In the genomic region with DNA sequence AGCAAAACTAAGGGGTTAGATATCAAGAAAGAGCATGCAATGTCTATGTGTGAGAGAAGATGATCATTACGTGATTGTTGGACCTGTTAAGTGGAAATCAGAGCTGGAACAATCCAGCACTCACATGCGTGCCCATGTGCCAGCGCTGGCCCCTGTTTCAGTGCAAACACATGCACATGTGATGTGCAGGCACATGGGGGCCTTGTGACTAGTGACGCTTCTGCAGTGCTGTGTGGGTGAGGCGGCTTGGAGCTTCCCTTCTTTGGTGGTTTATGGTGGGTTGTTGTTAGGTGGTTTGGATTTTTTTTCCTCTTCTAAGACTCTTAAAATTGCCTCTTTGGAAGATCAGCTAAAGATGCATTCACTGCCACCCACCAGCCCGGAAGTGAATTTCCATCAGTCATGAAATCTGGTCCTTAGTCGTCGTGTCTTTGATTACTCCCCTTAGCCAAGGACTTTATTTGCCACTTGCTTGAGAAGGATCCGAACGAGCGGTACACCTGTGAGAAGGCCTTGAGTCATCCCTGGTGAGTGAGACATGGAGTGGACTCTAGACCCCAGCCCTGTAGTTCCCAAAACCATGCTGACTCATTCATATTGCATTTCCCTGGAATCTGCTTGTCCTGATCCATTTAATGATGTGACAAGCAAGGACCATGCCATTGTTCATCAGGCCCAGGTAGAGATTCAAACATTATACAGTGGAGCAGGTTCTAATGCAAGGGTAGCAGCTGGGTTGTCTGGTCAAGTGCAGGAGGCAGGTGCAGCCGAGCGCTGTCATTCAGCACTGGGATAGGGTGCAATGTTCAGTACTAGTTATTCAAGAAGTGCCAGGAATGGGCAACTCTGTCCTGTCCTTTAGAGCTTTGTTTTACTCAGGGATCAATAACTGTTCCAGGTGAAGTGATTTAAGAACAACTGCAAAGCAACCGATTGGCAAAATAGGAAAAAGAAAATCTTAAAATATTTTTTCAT, we compare ENCODE assay signal across 21 cellular contexts. TPM values are rescaled to one million over a fixed set of nuclear protein-coding genes. Genes with fewer than 3 reads are reported as not detected.
A peak's percentile ranks its signal among the peaks of the same experiment; 100 is the strongest.
DNase-seq lines count a peak whose midpoint lies in the region; ATAC-seq, FAIRE-seq and TF ChIP-seq lines count a peak whose summit lies in the region.
"Had no signal": no experiment of that assay in that cellular context is flagged by ENCODE, and none has a peak within 500 bp of the region (broad histone marks: within the 10 kb centered on the region; RNA-seq: fewer than 3 reads in every experiment).

No MANE protein-coding gene starts in this region.

- H3K4me1 Mint-ChIP-seq in CD8-positive, alpha-beta T cell (ENCODE audit: low read depth), result no peaks in the 10 kb centered on the region
- H3K4me1 Mint-ChIP-seq: activated T-helper 17 cell treated with anti-CD3 and anti-CD28 coated beads, Interleukin-2, amount 50 U/mL, for 72 hours; neural crest cell had no signal

- H3K27me3 ChIP-seq in right atrium auricular region (no peaks in the 10 kb centered on the region), right lobe of liver (no peaks in the 10 kb centered on the region)
- H3K27me3 ChIP-seq in CD8-positive, alpha-beta T cell (ENCODE audit: insufficient read depth, low read length), result no peaks in the 10 kb centered on the region
- H3K27me3 ChIP-seq: BLaER1 treated with 17β-estradiol and CSF1 and Interleukin-3, amounts not matched to agents 10 nM and 100 nM; gastroesophageal sphincter had no signal

- no peaks in the 10 kb centered on the region for H3K4me1 ChIP-seq in right atrium auricular region
- H3K4me1 ChIP-seq in right lobe of liver, result no peaks in the 10 kb centered on the region
- H3K4me1 ChIP-seq in CD8-positive, alpha-beta T cell (ENCODE audit: insufficient read depth, low read length), result no peaks in the 10 kb centered on the region
- H3K4me1 ChIP-seq in kidney (ENCODE audit: control insufficient read depth in 1 of 2, insufficient read depth in 1 of 2, low read depth in 1 of 2, low read length in 2 of 2), result no peaks in the 10 kb centered on the region
- H3K4me1 ChIP-seq: gastroesophageal sphincter, SJCRH30 had no signal

- no peak overlapping the region for H3K9ac ChIP-seq in kidney (ENCODE audit: low read length in 2 of 2)
- H3K9ac ChIP-seq: BLaER1 treated with 17β-estradiol and CSF1 and Interleukin-3, amounts not matched to agents 10 nM and 100 nM had no signal

- no peaks in the 10 kb centered on the region for H3K9me3 Mint-ChIP-seq in CD8-positive, alpha-beta T cell
- H3K9me3 Mint-ChIP-seq: activated T-helper 17 cell treated with anti-CD3 and anti-CD28 coated beads, Interleukin-2, amount 50 U/mL, for 72 hours; neural crest cell; T-helper 1 cell treated with Interleukin-12 subunit alpha and Interleukin-12 subunit beta and Interleukin-4 antibody, amounts not matched to agents 30 μg/mL and 1 μg/mL, for 36 hours had no signal

- WGBS in right lobe of liver (ENCODE audit: insufficient coverage, low coverage, low lambda C conversion rate, missing lambda C conversion rate), result 72% methylated on average over 13 of the region's 14 CpGs

- no peaks in the 10 kb centered on the region for H3K36me3 Mint-ChIP-seq in CD8-positive, alpha-beta T cell

- DNase-seq in left ventricle myocardium superior (no peak), right atrium auricular region (ENCODE audit: low spot score) (no peak), right lobe of liver (no peak), urothelium cell line (ENCODE audit: low spot score) (peak; percentile 30), DMS 273 treated with DMSO at 0.1 percent for 48 hours (lab: John Stamatoyannopoulos, UW) (no peak), kidney (no peak)
- no peak for DNase-seq in CD8-positive, alpha-beta T cell
- DNase-seq: activated CD4-positive, alpha-beta T cell treated with anti-CD3 and anti-CD28 coated beads, Interleukin-2, amount 50 U/mL, for 1 hour; GDM1; KBM-7; NCI-H1694 treated with DMSO at 0.1 percent for 48 hours; NCI-H2227 treated with DMSO at 0.1 percent for 48 hours; SJCRH30 had no signal

- H3K27me3 Mint-ChIP-seq in CD8-positive, alpha-beta T cell (ENCODE audit: low read depth), result peaks cover 3% of the 10 kb centered on the region
- H3K27me3 Mint-ChIP-seq: activated T-helper 17 cell treated with anti-CD3 and anti-CD28 coated beads, Interleukin-2, amount 50 U/mL, for 72 hours had no signal

- H3K27ac Mint-ChIP-seq in CD8-positive, alpha-beta T cell, result no peak overlapping the region
- H3K27ac Mint-ChIP-seq: activated T-helper 17 cell treated with anti-CD3 and anti-CD28 coated beads, Interleukin-2, amount 50 U/mL, for 72 hours; T-helper 1 cell treated with Interleukin-12 subunit alpha and Interleukin-12 subunit beta and Interleukin-4 antibody, amounts not matched to agents 30 μg/mL and 1 μg/mL, for 36 hours had no signal

- H3K36me3 ChIP-seq in right atrium auricular region (no peaks in the 10 kb centered on the region), right lobe of liver (no peaks in the 10 kb centered on the region), kidney (ENCODE audit: control insufficient read depth in 1 of 2, insufficient read depth in 2 of 2, low read length in 2 of 2) (no peaks in the 10 kb centered on the region)
- H3K36me3 ChIP-seq in CD8-positive, alpha-beta T cell (ENCODE audit: insufficient read depth, low read length), result no peaks in the 10 kb centered on the region
- H3K36me3 ChIP-seq: gastroesophageal sphincter had no signal

- no peak for TF ChIP-seq POLR2A in right lobe of liver (IDR thresholded peaks at IDR 0.05)

- H3K27ac ChIP-seq in right atrium auricular region, result no peak overlapping the region
- H3K27ac ChIP-seq in cingulate gyrus (ENCODE audit: low read depth, low read length), result peak overlapping the region; percentile 70
- no peak overlapping the region for H3K27ac ChIP-seq in right lobe of liver
- no peak overlapping the region for H3K27ac ChIP-seq in CD8-positive, alpha-beta T cell (ENCODE audit: low read depth, low read length)
- no peak overlapping the region for H3K27ac ChIP-seq in kidney (ENCODE audit: low read depth in 2 of 2, low read length in 2 of 2)
- H3K27ac ChIP-seq: gastroesophageal sphincter, SJCRH30 had no signal

- FAIRE-seq in urothelium cell line (lab: Jason Lieb, UNC) (peak; percentile 13), kidney (lab: Jason Lieb, UNC) (no peak)

- CTCF ChIA-PET in CD8-positive, alpha-beta T cell (lab: Charles Lee), result interaction anchor here (1.0 to 1.5 kb wide), 5 partner anchors 9 to 82 kb away, joined by 3 to 6 read pairs (median 5); no protein-coding TSS in a partner anchor

- POLR2A ChIA-PET in CD8-positive, alpha-beta T cell (lab: Charles Lee), result no interaction called here

- TF ChIP-seq CTCF in right atrium auricular region (IDR thresholded peaks at IDR 0.05), result no peak
- TF ChIP-seq CTCF in right lobe of liver (IDR thresholded peaks at IDR 0.05), result no peak
- no peak for TF ChIP-seq CTCF in CD8-positive, alpha-beta T cell (IDR thresholded peaks at IDR 0.05)
- no peak for TF ChIP-seq CTCF in kidney (IDR thresholded peaks at IDR 0.05; ENCODE audit: borderline replicate concordance, extremely low read depth, insufficient read depth)

- intact Hi-C loops in left ventricle myocardium superior (cut with micrococcal nuclease) (no loop called here), right lobe of liver (cut with DNase I) (no loop called here), kidney (cut with DNase I) (no loop called here)
- intact Hi-C loops in CD8-positive, alpha-beta T cell (cut with DNase I, micrococcal nuclease), result no loop called here

- no peaks in the 10 kb centered on the region for H3K9me3 ChIP-seq in right atrium auricular region
- no peaks in the 10 kb centered on the region for H3K9me3 ChIP-seq in right lobe of liver
- H3K9me3 ChIP-seq in CD8-positive, alpha-beta T cell (ENCODE audit: low read length), result no peaks in the 10 kb centered on the region
- H3K9me3 ChIP-seq in kidney (ENCODE audit: control insufficient read depth in 1 of 2, low read length in 2 of 2), result no peaks in the 10 kb centered on the region
- H3K9me3 ChIP-seq: BLaER1 treated with 17β-estradiol and CSF1 and Interleukin-3, amounts not matched to agents 10 nM and 100 nM; gastroesophageal sphincter; SJCRH30 had no signal

- H3K4me3 ChIP-seq in right atrium auricular region (no peak overlapping the region), right lobe of liver (no peak overlapping the region), kidney (ENCODE audit: low read length in 2 of 2) (no peak overlapping the region)
- H3K4me3 ChIP-seq in CD8-positive, alpha-beta T cell (ENCODE audit: low read depth, low read length), result no peak overlapping the region
- H3K4me3 ChIP-seq: BLaER1 treated with 17β-estradiol and CSF1 and Interleukin-3, amounts not matched to agents 10 nM and 100 nM; gastroesophageal sphincter; SJCRH30 had no signal

- no peak overlapping the region for H3K4me3 Mint-ChIP-seq in CD8-positive, alpha-beta T cell
- H3K4me3 Mint-ChIP-seq: activated T-helper 17 cell treated with anti-CD3 and anti-CD28 coated beads, Interleukin-2, amount 50 U/mL, for 72 hours; neural crest cell; T-helper 1 cell treated with Interleukin-12 subunit alpha and Interleukin-12 subunit beta and Interleukin-4 antibody, amounts not matched to agents 30 μg/mL and 1 μg/mL, for 36 hours had no signal

- ATAC-seq in left ventricle myocardium superior (peak; percentile 27), right lobe of liver (peak; percentile 54 to 74 (median 66))
- no peak for ATAC-seq in CD8-positive, alpha-beta T cell
- ATAC-seq: activated T-helper 17 cell treated with anti-CD3 and anti-CD28 coated beads, Interleukin-2, amount 50 U/mL, for 72 hours; gastroesophageal sphincter had no signal

RNA-seq across cellular contexts. Expression of a gene that starts 26.2 kb away (rescaled TPM):
- total RNA-seq in left ventricle myocardium superior (not detected), right atrium auricular region (under 1 TPM in 1 of 2 donors, not detected in 1; 0.28 TPM), right lobe of liver (under 1 TPM in 4 of 6 experiments, not detected in 2; 0.17 to 0.80 (median 0.37) TPM), kidney (1.4 TPM)
- not detected for total RNA-seq in CD8-positive, alpha-beta T cell
- 5.5 TPM for polyA plus RNA-seq in kidney (ENCODE audit: insufficient read depth, low read depth, low replicate concordance)
- total RNA-seq: H4, pulmonary artery endothelial cell, SJCRH30 had no signal

RNA-seq across cellular contexts. Expression of a gene that starts 42.5 kb away (rescaled TPM):
- total RNA-seq in left ventricle myocardium superior (5.2 TPM), right atrium auricular region (10 to 100 TPM in 1 of 2 donors, 1 to 10 TPM in 1; 4.7 to 11.1 TPM), right lobe of liver (10 to 100 TPM in 1 of 6 experiments, 1 to 10 TPM in 5; 5.0 to 14.6 (median 8.4) TPM), kidney (59.7 TPM)
- total RNA-seq in CD8-positive, alpha-beta T cell, result not detected
- 2.5 TPM for polyA plus RNA-seq in kidney (ENCODE audit: insufficient read depth, low read depth, low replicate concordance)
- total RNA-seq: neural crest cell had no signal
